ENCODE assay signal across 21 cellular contexts in the genomic region with DNA sequence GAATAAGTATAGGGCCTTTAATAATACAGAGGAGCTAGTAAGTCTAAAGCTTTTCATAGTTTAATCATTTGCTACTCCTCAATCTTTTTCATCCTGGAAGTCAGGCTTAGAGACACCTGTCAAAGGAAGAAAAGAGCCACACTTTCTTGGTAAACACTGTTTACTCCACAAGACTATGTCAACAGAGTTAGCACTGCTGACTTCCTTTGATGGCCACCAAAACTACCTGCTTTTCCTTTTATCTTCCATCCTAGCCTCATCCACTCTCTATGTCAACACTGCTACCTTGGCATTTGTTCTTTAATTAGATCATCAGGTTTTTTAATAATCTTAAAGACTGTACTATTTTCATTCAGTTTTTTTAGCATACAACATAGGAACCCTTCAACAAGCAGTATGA.
A peak's percentile ranks its signal among the peaks of the same experiment; 100 is the strongest.
DNase-seq lines count a peak whose midpoint lies in the region; ATAC-seq, FAIRE-seq and TF ChIP-seq lines count a peak whose summit lies in the region.
"Had no signal": no experiment of that assay in that cellular context is flagged by ENCODE, and none has a peak within 500 bp of the region (broad histone marks: within the 10 kb centered on the region; RNA-seq: fewer than 3 reads in every experiment).

No MANE protein-coding gene starts in this region.

- in situ Hi-C loops in HepG2 (cut with HindIII; ENCODE audit: extremely low pct_ligation_motif_present, low pct_unique_long_range_greater_than_20kb) (no loop called here), GM12878 (cut with MboI) (no loop called here)

- FAIRE-seq in HepG2 (lab: Jason Lieb, UNC) = no peak
- peak; percentile 64 for FAIRE-seq in GM12878 (lab: Jason Lieb, UNC)
- peak; percentile 17 for FAIRE-seq in urothelium cell line (lab: Jason Lieb, UNC)
- FAIRE-seq: A549, GM19239, H54, K562 had no signal

- H3K36me3 ChIP-seq in HepG2 (replicated peaks in 1 of 2; ENCODE audit: control insufficient read depth in 1 of 2, insufficient read depth in 2 of 2, low read length in 2 of 2) (no peaks in the 10 kb centered on the region), right lobe of liver (no peaks in the 10 kb centered on the region), GM12878 (ENCODE audit: control insufficient read depth in 2 of 2, insufficient read depth in 2 of 2, low read length in 1 of 2) (no peaks in the 10 kb centered on the region), SK-N-SH (replicated peaks in 1 of 2; ENCODE audit: control insufficient read depth in 1 of 2, insufficient read depth in 2 of 2, low read length in 1 of 2) (no peaks in the 10 kb centered on the region)

- no peaks in the 10 kb centered on the region for H3K79me2 ChIP-seq in HepG2 (ENCODE audit: insufficient read depth, low read length)
- H3K79me2 ChIP-seq in GM12878 (ENCODE audit: control insufficient read depth, insufficient read depth, low read length) = no peaks in the 10 kb centered on the region
- peaks cover 12% of the 10 kb centered on the region; the same call in 1 of the 2 replicates for H3K79me2 ChIP-seq in SK-N-SH (ENCODE audit: insufficient read depth)

- no peaks in the 10 kb centered on the region for H3K27me3 ChIP-seq in HepG2 (ENCODE audit: control insufficient read depth in 1 of 2, insufficient read depth in 2 of 2, low read length in 2 of 2)
- no peaks in the 10 kb centered on the region for H3K27me3 ChIP-seq in right lobe of liver
- no peaks in the 10 kb centered on the region for H3K27me3 ChIP-seq in GM12878 (replicated peaks in 1 of 2; ENCODE audit: control insufficient read depth in 2 of 2, insufficient read depth in 2 of 2, low read length in 1 of 2)
- H3K27me3 ChIP-seq in SK-N-SH (ENCODE audit: insufficient read depth) = no peaks in the 10 kb centered on the region

- POLR2A ChIA-PET in HepG2 (lab: Yijun Ruan, JAX) = no interaction called here
- POLR2A ChIA-PET in GM12878 (lab: Charles Lee) = no interaction called here
- POLR2A ChIA-PET in SK-N-SH (lab: Yijun Ruan, JAX) = no interaction called here

- no peaks in the 10 kb centered on the region for H3K9me3 ChIP-seq in HepG2 (ENCODE audit: low read length)
- H3K9me3 ChIP-seq in right lobe of liver = no peaks in the 10 kb centered on the region
- H3K9me3 ChIP-seq in GM12878 (replicated peaks; ENCODE audit: control insufficient read depth, insufficient read depth, low read length) = no peaks in the 10 kb centered on the region
- H3K9me3 ChIP-seq in SK-N-SH = no peaks in the 10 kb centered on the region
- H3K9me3 ChIP-seq: A549 had no signal

- intact Hi-C loops in HepG2 (cut with micrococcal nuclease; ENCODE audit: unreplicated experiment) = no loop called here
- intact Hi-C loops in right lobe of liver (cut with DNase I) = no loop called here
- intact Hi-C loops in GM12878 (cut with micrococcal nuclease; ENCODE audit: unreplicated experiment) = no loop called here

- H3K4me2 ChIP-seq in HepG2 (ENCODE audit: low read depth, low read length) = no peak overlapping the region
- no peak overlapping the region for H3K4me2 ChIP-seq in GM12878 (ENCODE audit: control insufficient read depth, insufficient read depth)
- H3K4me2 ChIP-seq in SK-N-SH = no peak overlapping the region
- H3K4me2 ChIP-seq: A549, GM23338 had no signal

- no peak overlapping the region for H3K9ac ChIP-seq in HepG2 (ENCODE audit: insufficient read depth, low read depth, low read length)
- H3K9ac ChIP-seq in GM12878 (ENCODE audit: control insufficient read depth, insufficient read depth, low read length) = no peak overlapping the region
- no peak overlapping the region for H3K9ac ChIP-seq in SK-N-SH

- H2AFZ ChIP-seq in HepG2 (ENCODE audit: low read length) = no peak overlapping the region
- H2AFZ ChIP-seq in GM12878 (ENCODE audit: control insufficient read depth, low read depth, low read length) = no peak overlapping the region
- H2AFZ ChIP-seq in SK-N-SH (ENCODE audit: low read depth) = no peak overlapping the region
- H2AFZ ChIP-seq: GM23338 had no signal

- SMC1A ChIA-PET in GM12878 (lab: Charles Lee; ENCODE audit: uncharacterized antibody, unreplicated experiment) = interaction anchor here (0.5 to 1.6 kb wide), 2 partner anchors 17 to 49 kb away, joined by 3 read pairs; no protein-coding TSS in a partner anchor

- no peaks in the 10 kb centered on the region for H3K9me2 ChIP-seq in SK-N-SH

- CTCF ChIA-PET in HepG2 (lab: Yijun Ruan, JAX; ENCODE audit: low intra/inter-chr PET ratio, low total read pairs) (no interaction called here), GM12878 (lab: Yijun Ruan, JAX) (interaction anchor here (0.8 to 1.0 kb wide), 2 partner anchors 11 to 283 kb away, joined by 3 read pairs; no protein-coding TSS in a partner anchor), SK-N-SH (lab: Yijun Ruan, JAX) (interaction anchor here (1.1 kb wide), 1 partner anchor 195 kb away, joined by 4 read pairs; no protein-coding TSS in a partner anchor)

- peaks cover 5% of the 10 kb centered on the region for H3F3A ChIP-seq in SK-N-SH (replicated peaks; ENCODE audit: insufficient read depth)

- no peak overlapping the region for H3K27ac ChIP-seq in HepG2 (ENCODE audit: extremely low read length, insufficient read depth, low read length)
- no peak overlapping the region for H3K27ac ChIP-seq in right lobe of liver
- H3K27ac ChIP-seq in GM12878 (ENCODE audit: control insufficient read depth, insufficient read depth) = no peak overlapping the region
- H3K27ac ChIP-seq in SK-N-SH (ENCODE audit: low read depth in 2 of 2, low read length in 1 of 2) = no peak overlapping the region
- H3K27ac ChIP-seq: A549, HL-60 had no signal

- TF ChIP-seq POLR2A in HepG2 (IDR thresholded peaks at IDR 0.05; ENCODE audit: insufficient read depth in 1 of 2, low read depth in 2 of 2, low read length in 2 of 2) = no peak
- TF ChIP-seq POLR2A in right lobe of liver (IDR thresholded peaks at IDR 0.05) = no peak
- no peak for TF ChIP-seq POLR2A in GM12878 (IDR thresholded peaks at IDR 0.05; ENCODE audit: low read depth, low read length)

- TF ChIP-seq CTCF in HepG2 (CRISPR knock-in tag; IDR thresholded peaks at IDR 0.05) (no peak), right lobe of liver (IDR thresholded peaks at IDR 0.05) (no peak), GM12878 (IDR thresholded peaks at IDR 0.05 in 2 of 3, conservative IDR thresholded peaks at IDR 0.05 in 1 of 3; ENCODE audit: control insufficient read depth in 2 of 3, extremely low read depth in 1 of 3, insufficient read depth in 1 of 3, low read depth in 3 of 3, low read length in 3 of 3) (no peak), SK-N-SH (IDR thresholded peaks at IDR 0.05) (no peak)

- ATAC-seq in HepG2 (no peak), right lobe of liver (no peak), GM12878 (no peak)
- ATAC-seq: A549, GM23338, K562 had no signal

- TF ChIP-seq EP300 in HepG2 (IDR thresholded peaks at IDR 0.05; ENCODE audit: low read depth in 2 of 2, low read length in 2 of 2) = no peak
- TF ChIP-seq EP300 in HepG2 (CRISPR knock-in tag; IDR thresholded peaks at IDR 0.05; ENCODE audit: borderline replicate concordance) = no peak
- no peak for TF ChIP-seq EP300 in GM12878 (IDR thresholded peaks at IDR 0.05; ENCODE audit: borderline replicate concordance in 1 of 2, control insufficient read depth in 1 of 2, low read depth in 2 of 2, low read length in 2 of 2)
- no peak for TF ChIP-seq EP300 in SK-N-SH (IDR thresholded peaks at IDR 0.05; ENCODE audit: borderline replicate concordance in 1 of 2, low read depth in 1 of 2, low read length in 1 of 2)

- H3K4me1 ChIP-seq in HepG2 (ENCODE audit: insufficient read depth, low read length) = peaks cover 14% of the 10 kb centered on the region
- no peaks in the 10 kb centered on the region for H3K4me1 ChIP-seq in right lobe of liver
- peaks cover 24% of the 10 kb centered on the region for H3K4me1 ChIP-seq in GM12878 (ENCODE audit: control insufficient read depth, insufficient read depth, low read length)
- peaks cover 0 to 6% of the 10 kb centered on the region in 2 experiments; a peak in 2 of 4 replicates for H3K4me1 ChIP-seq in SK-N-SH (ENCODE audit: control insufficient read depth in 1 of 2, insufficient read depth in 2 of 2, low read depth in 1 of 2, low read length in 1 of 2)
- H3K4me1 ChIP-seq: A549 had no signal

- H3K4me3 ChIP-seq in HepG2 (replicated peaks in 1 of 3; ENCODE audit: insufficient read depth in 1 of 3, low read depth in 2 of 3, low read length in 3 of 3) (no peak overlapping the region), right lobe of liver (no peak overlapping the region), GM12878 (no peak overlapping the region), SK-N-SH (ENCODE audit: low read depth in 2 of 2, low read length in 1 of 2) (no peak overlapping the region)
- H3K4me3 ChIP-seq: A549, GM23338, K562 had no signal

- RAD21 ChIA-PET in GM12878 (lab: Charles Lee; ENCODE audit: unreplicated experiment) = no interaction called here

- BruUV-seq in HepG2 (replicated peaks; lab: Mats Ljungman, UMichigan) (no TSS peak), GM12878 (replicated peaks; lab: Mats Ljungman, UMichigan) (no TSS peak)

- TF ChIP-seq RAD21 in HepG2 (CRISPR knock-in tag; IDR thresholded peaks at IDR 0.05) (no peak), GM12878 (IDR thresholded peaks at IDR 0.05; ENCODE audit: insufficient read depth, low read depth, low read length) (no peak), SK-N-SH (IDR thresholded peaks at IDR 0.05; ENCODE audit: low read length) (no peak)

- no peaks in the 10 kb centered on the region for H4K20me1 ChIP-seq in HepG2 (ENCODE audit: insufficient read depth, low read length)
- H4K20me1 ChIP-seq in GM12878 (ENCODE audit: control insufficient read depth, insufficient read depth) = no peaks in the 10 kb centered on the region
- H4K20me1 ChIP-seq in SK-N-SH (ENCODE audit: insufficient read depth) = no peaks in the 10 kb centered on the region; the same call in 1 of the 2 replicates

- DNase-seq in HepG2 (ENCODE audit: low spot score) = no peak
- no peak for DNase-seq in right lobe of liver
- DNase-seq in DMS53 treated with DMSO at 0.1 percent for 48 hours (lab: John Stamatoyannopoulos, UW; ENCODE audit: unreplicated experiment) = peak; percentile 55
- no peak for DNase-seq in GM12878 (ENCODE audit: low read depth, low spot score)
- no peak for DNase-seq in urothelium cell line (ENCODE audit: low spot score)
- DNase-seq in SK-N-SH = no peak
- DNase-seq in NCI-H1436 (lab: John Stamatoyannopoulos, UW) = no peak
- DNase-seq in SIG-M5 treated with dmso at 0.1 percent for 504 hours (lab: John Stamatoyannopoulos, UW; ENCODE audit: unreplicated experiment) = no peak
- DNase-seq: AML-193; CD4-positive, alpha-beta memory T cell; DMS153; GDM1; HCEC 1CT; HFFc6; IMR-90 had no signal

TF ChIP-seq in HepG2, 621 proteins besides CTCF, POLR2A, EP300 and RAD21 (continues in another document):
- no peak for TF ChIP-seq SATB2 (CRISPR knock-in tag; IDR thresholded peaks at IDR 0.05)
- TF ChIP-seq KLF9 (CRISPR knock-in tag; IDR thresholded peaks at IDR 0.05; ENCODE audit: low read depth) = no peak
- TF ChIP-seq ZNF121 (CRISPR knock-in tag; IDR thresholded peaks at IDR 0.05) = no peak

TF ChIP-seq in GM12878, 131 proteins besides CTCF, POLR2A, EP300 and RAD21 (continues in another document):
- TF ChIP-seq JUND (IDR thresholded peaks at IDR 0.05; ENCODE audit: low read depth, low read length) (no peak), CHD4 (IDR thresholded peaks at IDR 0.05) (no peak), MEF2A (IDR thresholded peaks at IDR 0.05; ENCODE audit: insufficient read depth, low read depth, low read length) (no peak)

TF ChIP-seq in SK-N-SH, 30 proteins besides CTCF, POLR2A, EP300 and RAD21 (continues in another document):
- TF ChIP-seq FOXJ3 (CRISPR knock-in tag; IDR thresholded peaks at IDR 0.05) (no peak), POLR2AphosphoS5 (IDR thresholded peaks at IDR 0.05; ENCODE audit: low read depth, low read length) (no peak)

Comparison
In these comparisons a context has a peak if more than half of its experiments do, and no peak if none do; other contexts are left out.
1. Of the 75 proteins assayed by ChIP-seq in both HepG2 and GM12878: peak only in HepG2: TCF7; only in GM12878: none; in both: none; in neither: 74.